In the genomic region with DNA sequence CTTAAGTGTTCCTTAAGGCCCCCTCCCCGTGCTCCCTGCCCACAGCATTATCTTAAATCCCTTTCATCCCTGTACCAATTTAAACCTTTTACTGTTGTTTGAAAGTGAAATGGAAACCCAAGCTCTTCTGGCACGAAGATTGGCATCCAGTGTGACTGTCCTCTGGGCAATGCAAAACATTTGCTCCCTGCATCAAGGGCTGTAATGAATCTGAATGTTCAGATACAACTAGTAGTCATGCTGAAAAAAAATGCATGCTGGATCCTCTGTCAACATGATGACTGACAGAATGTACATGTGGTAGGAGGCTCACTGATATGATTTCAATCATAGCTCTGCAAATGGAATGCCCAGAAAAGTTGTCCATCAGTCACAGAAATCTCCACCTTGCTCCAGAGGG, we compare ENCODE assay signal across 25 cellular contexts. TPM values are rescaled to one million over a fixed set of nuclear protein-coding genes. Genes with fewer than 3 reads are reported as not detected.
A peak's percentile ranks its signal among the peaks of the same experiment; 100 is the strongest.
DNase-seq lines count a peak whose midpoint lies in the region.
"Had no signal": no experiment of that assay in that cellular context is flagged by ENCODE, and none has a peak within 500 bp of the region (broad histone marks: within the 10 kb centered on the region; RNA-seq: fewer than 3 reads in every experiment).

No MANE protein-coding gene starts in this region.

- no peak overlapping the region for H3K14ac ChIP-seq in trophoblast cell (ENCODE audit: low read length)

- H3K4ac ChIP-seq in trophoblast cell (ENCODE audit: low read depth, low read length): no peak overlapping the region

- no peak overlapping the region for H2AK5ac ChIP-seq in trophoblast cell (ENCODE audit: low read length)

- H3K27me3 ChIP-seq in MG63 (no peaks in the 10 kb centered on the region), trophoblast cell (ENCODE audit: insufficient read depth, low read length) (no peaks in the 10 kb centered on the region)
- H3K27me3 ChIP-seq: BLaER1 treated with 17β-estradiol and CSF1 and Interleukin-3, amounts not matched to agents 10 nM and 100 nM; esophagus squamous epithelium; tibial artery had no signal

- peaks cover 4% of the 10 kb centered on the region for H3K79me1 ChIP-seq in trophoblast cell (ENCODE audit: low read length)

- no peak overlapping the region for H3K23ac ChIP-seq in trophoblast cell (ENCODE audit: low read length)

- no peak overlapping the region for H4K91ac ChIP-seq in trophoblast cell (ENCODE audit: low read depth, low read length)

- H3K9ac ChIP-seq in trophoblast cell (ENCODE audit: low read length): no peak overlapping the region
- H3K9ac ChIP-seq: BLaER1 treated with 17β-estradiol and CSF1 and Interleukin-3, amounts not matched to agents 10 nM and 100 nM had no signal

- H3K4me1 ChIP-seq in trophoblast cell (ENCODE audit: control insufficient read depth in 1 of 2, insufficient read depth in 2 of 2, low read length in 2 of 2): peaks cover under 1 to 5% of the 10 kb centered on the region in 2 experiments
- H3K4me1 ChIP-seq: BLaER1 treated with 17β-estradiol and CSF1 and Interleukin-3, amounts not matched to agents 10 nM and 100 nM; esophagus squamous epithelium had no signal

- H4K12ac ChIP-seq in trophoblast cell (ENCODE audit: low read depth, low read length): no peak overlapping the region

- WGBS in trophoblast cell (ENCODE audit: extremely low coverage, insufficient coverage, insufficient read length): no CpG with 5 or more reads among the region's 2 CpGs

- H4K8ac ChIP-seq in trophoblast cell (ENCODE audit: low read depth, low read length): no peak overlapping the region

- H2BK5ac ChIP-seq in trophoblast cell (ENCODE audit: low read depth, low read length, poor library complexity): no peak overlapping the region

- H3K79me2 ChIP-seq in trophoblast cell (ENCODE audit: control insufficient read depth, insufficient read depth, low read length, poor library complexity): no peaks in the 10 kb centered on the region

- H3K4me3 ChIP-seq in MG63 (no peak overlapping the region), trophoblast cell (ENCODE audit: low read depth, low read length) (no peak overlapping the region)
- H3K4me3 ChIP-seq: BLaER1 treated with 17β-estradiol and CSF1 and Interleukin-3, amounts not matched to agents 10 nM and 100 nM; dorsolateral prefrontal cortex; esophagus squamous epithelium; PC-9; tibial artery had no signal

- no peak overlapping the region for H3K18ac ChIP-seq in trophoblast cell (ENCODE audit: low read length)

- H2BK12ac ChIP-seq in trophoblast cell (ENCODE audit: low read length): no peak overlapping the region

- H3K36me3 ChIP-seq in MG63: no peaks in the 10 kb centered on the region
- no peaks in the 10 kb centered on the region for H3K36me3 ChIP-seq in trophoblast cell (ENCODE audit: control insufficient read depth in 1 of 2, insufficient read depth in 2 of 2, low read length in 2 of 2)
- H3K36me3 ChIP-seq: BLaER1 treated with 17β-estradiol and CSF1 and Interleukin-3, amounts not matched to agents 10 nM and 100 nM; esophagus squamous epithelium; tibial artery had no signal

- no peak overlapping the region for H3K27ac ChIP-seq in trophoblast cell (ENCODE audit: low read depth, low read length)
- H3K27ac ChIP-seq: BLaER1 treated with 17β-estradiol and CSF1 and Interleukin-3, amounts not matched to agents 10 nM and 100 nM; dorsolateral prefrontal cortex; esophagus squamous epithelium; PC-9; tibial artery had no signal

- DNase-seq in EH (ENCODE audit: low read depth) (peak; percentile 52), MG63 (peak; percentile 4), fibroblast of gingiva (ENCODE audit: low read depth) (peak; percentile 35), trophoblast cell (peak; percentile 32 to 81), NCI-H2081 (lab: John Stamatoyannopoulos, UW) (no peak), T-helper 9 cell (no peak), epidermal melanocyte (ENCODE audit: insufficient read length, low spot score) (no peak), NCI-H1048 (lab: John Stamatoyannopoulos, UW) (no peak)
- DNase-seq: activated CD4-positive, alpha-beta memory T cell treated with anti-CD3 and anti-CD28 coated beads, Interleukin-2, amount 10 ng/mL, durations not matched to agents 7 days and 5 days; activated CD8-positive, alpha-beta memory T cell treated with anti-CD3 and anti-CD28 coated beads, Interleukin-2, amount 50 U/mL, for 4 hours; activated naive CD4-positive, alpha-beta T cell treated with anti-CD3 and anti-CD28 coated beads, Interleukin-2, amount 10 ng/mL, durations not matched to agents 7 days and 5 days; amniotic stem cell; COR-L47; DMS53; dorsolateral prefrontal cortex; esophagus squamous epithelium; NCI-H1092; NCI-H1694 treated with DMSO at 0.1 percent for 48 hours; NCI-H510A; PC-9; posterior cingulate gyrus; Right ventricle myocardium superior; stimulated activated CD4-positive, alpha-beta T cell treated with anti-CD3 and anti-CD28 coated beads, Interleukin-4, amount 100 ng/mL, for 24 hours; tibial artery had no signal

- no peak overlapping the region for H2AFZ ChIP-seq in trophoblast cell (ENCODE audit: insufficient read depth, low read length, poor library complexity)
- H2AFZ ChIP-seq: PC-9 had no signal

- no peak overlapping the region for H2BK120ac ChIP-seq in trophoblast cell (ENCODE audit: insufficient read depth, low read length, poor library complexity)

- H3K9me3 ChIP-seq in MG63: no peaks in the 10 kb centered on the region
- H3K9me3 ChIP-seq in trophoblast cell (ENCODE audit: insufficient read depth, low read depth, low read length): peaks cover 2% of the 10 kb centered on the region
- H3K9me3 ChIP-seq: BLaER1 treated with 17β-estradiol and CSF1 and Interleukin-3, amounts not matched to agents 10 nM and 100 nM; esophagus squamous epithelium; tibial artery had no signal

- no peak overlapping the region for H3K4me2 ChIP-seq in trophoblast cell (ENCODE audit: low read length)
- H3K4me2 ChIP-seq: BLaER1 treated with 17β-estradiol and CSF1 and Interleukin-3, amounts not matched to agents 10 nM and 100 nM; PC-9 had no signal

RNA-seq across cellular contexts. Expression of gene CDIN1, which starts 8.1 kb away (rescaled TPM):
- total RNA-seq in MG63 (2014; rRNA removed; shearing (Covaris generic); ENCODE audit: low replicate concordance): 4.3 and 13.6 TPM in 2 replicates
- polyA plus RNA-seq in trophoblast cell (2013): 13.6 and 14.9 TPM in 2 replicates

Comparison
In these comparisons a context has a peak if more than half of its experiments do, and no peak if none do; other contexts are left out.
1. DNase-seq: peak in EH (single experiment), MG63 (single experiment), fibroblast of gingiva (single experiment) and trophoblast cell (2 of 2); none in NCI-H2081 (0 of 2), T-helper 9 cell (single experiment), epidermal melanocyte (single experiment) and NCI-H1048 (single experiment).